In the genomic region with DNA sequence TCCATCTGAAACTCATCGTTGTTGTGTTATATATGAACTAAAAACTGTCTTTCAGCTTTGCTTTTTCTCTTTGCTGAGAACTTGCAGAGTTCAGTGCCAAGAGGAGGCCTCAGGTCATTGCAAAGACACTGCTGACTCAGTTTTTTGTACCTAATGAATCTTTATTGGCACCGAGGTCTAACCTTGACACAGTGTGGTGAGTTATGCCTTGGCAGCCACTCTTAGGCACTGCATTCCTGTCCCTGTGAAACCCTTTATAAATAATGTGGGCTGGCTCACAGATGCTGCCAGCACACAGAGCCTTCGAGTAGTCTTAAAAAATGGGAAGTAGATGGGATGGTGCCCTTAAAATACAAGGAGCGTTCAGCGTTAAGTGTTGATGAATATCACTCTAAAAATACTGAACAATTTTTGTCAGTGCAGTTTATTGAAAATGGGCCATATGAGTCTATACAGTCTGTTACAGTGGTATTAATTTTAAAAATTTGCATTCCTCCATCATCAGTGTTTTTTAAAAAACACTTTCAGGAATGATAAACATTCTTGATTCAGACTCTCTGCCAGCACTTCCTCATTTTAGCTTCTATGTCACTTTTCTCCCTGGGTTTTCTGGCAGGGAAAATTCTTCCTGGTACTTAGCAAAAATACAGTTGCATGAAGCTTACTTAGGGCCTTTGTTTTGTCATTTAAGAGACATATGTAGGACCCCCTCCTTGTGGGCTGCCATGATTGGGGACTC, we compare ENCODE assay signal across 21 cellular contexts.
DNase-seq lines count a peak whose midpoint lies in the region; ATAC-seq, FAIRE-seq and TF ChIP-seq lines count a peak whose summit lies in the region.
"Had no signal": no experiment of that assay in that cellular context is flagged by ENCODE, and none has a peak within 500 bp of the region (broad histone marks: within the 10 kb centered on the region; RNA-seq: fewer than 3 reads in every experiment).

No MANE protein-coding gene starts in this region.

- H2BK20ac ChIP-seq in H1 (ENCODE audit: low read length): no peak overlapping the region

- H4K91ac ChIP-seq in H1 (replicated peaks; ENCODE audit: insufficient read length, low read length): no peak overlapping the region

- TF ChIP-seq CTCF in H1 (IDR thresholded peaks at IDR 0.05; ENCODE audit: control extremely low read depth in 1 of 3, insufficient read depth in 1 of 3, low read depth in 1 of 3, low read length in 3 of 3) (no peak), upper lobe of right lung (IDR thresholded peaks at IDR 0.05) (no peak)

- POLR2A ChIA-PET in H1 (lab: Charles Lee; ENCODE audit: partially characterized antibody): no interaction called here

- DNase-seq in Right ventricle myocardium inferior (ENCODE audit: missing footprints): no peak
- DNase-seq in cardiac septum (ENCODE audit: low spot score): no peak
- no peak for DNase-seq in H1 (ENCODE audit: low read depth in 1 of 2, low spot score in 2 of 2)
- DNase-seq in kidney tubule cell (ENCODE audit: low spot score): peak; percentile 51
- no peak for DNase-seq in upper lobe of right lung
- DNase-seq in SW 1271 (lab: John Stamatoyannopoulos, UW): no peak
- DNase-seq: ACHN; activated CD4-positive, alpha-beta T cell treated with anti-CD3 and anti-CD28 coated beads, Interleukin-2, amount 10 ng/mL, durations not matched to agents 7 days and 5 days; Calu3; glutamatergic neuron; naive thymus-derived CD4-positive, alpha-beta T cell; NCI-H1048; SJCRH30; stimulated activated CD4-positive, alpha-beta T cell treated with anti-CD3 and anti-CD28 coated beads, Interleukin-2, amount 100 ng/mL, for 24 hours had no signal

- no peak overlapping the region for H3K4ac ChIP-seq in H1 (replicated peaks; ENCODE audit: insufficient read length, low read depth, low read length)

- no peak for TF ChIP-seq RAD21 in H1 (IDR thresholded peaks at IDR 0.05 in 1 of 2, conservative IDR thresholded peaks at IDR 0.05 in 1 of 2; ENCODE audit: low read depth in 2 of 2, low read length in 2 of 2)

- H3K36me3 ChIP-seq in H1 (ENCODE audit: control insufficient read depth in 2 of 4, insufficient read depth in 4 of 4, low read length in 3 of 4) (no peaks in the 10 kb centered on the region), upper lobe of right lung (no peaks in the 10 kb centered on the region)
- H3K36me3 ChIP-seq: SJCRH30, tibial nerve had no signal

- H3K9ac ChIP-seq in H1 (replicated peaks in 1 of 4; ENCODE audit: extremely low read depth in 1 of 4, low read depth in 3 of 4, low read length in 3 of 4): no peak overlapping the region

- no peaks in the 10 kb centered on the region for H3K79me1 ChIP-seq in H1 (ENCODE audit: low read depth, low read length)

- H2BK12ac ChIP-seq in H1 (ENCODE audit: low read depth, low read length): 0 out of 2 replicates have a peak overlapping the region, but pooled peaks have one; percentile 77

- CTCF ChIA-PET in H1 (lab: Charles Lee; ENCODE audit: partially characterized antibody): interaction anchor here (0.9 to 1.7 kb wide), 2 partner anchors 18 to 210 kb away, joined by 4 to 5 read pairs; no protein-coding TSS in a partner anchor

- H3K23ac ChIP-seq in H1 (ENCODE audit: insufficient read length): no peak overlapping the region

- TF ChIP-seq POLR2A in H1 (IDR thresholded peaks at IDR 0.05; ENCODE audit: control extremely low read depth in 1 of 2, low read depth in 2 of 2, low read length in 2 of 2): no peak

- H4K20me1 ChIP-seq in H1 (replicated peaks in 1 of 2; ENCODE audit: control insufficient read depth in 1 of 2, insufficient read depth in 2 of 2, low read length in 2 of 2): no peaks in the 10 kb centered on the region

- no peak overlapping the region for H3K56ac ChIP-seq in H1 (replicated peaks; ENCODE audit: insufficient read length, low read depth, low read length)

- no peak overlapping the region for H3K14ac ChIP-seq in H1 (ENCODE audit: insufficient read length)

- H2AK5ac ChIP-seq in H1 (ENCODE audit: low read depth, low read length): no peak overlapping the region

- ATAC-seq in Right ventricle myocardium inferior (peak; percentile 73), upper lobe of right lung (peak; percentile 75), HG03520 (IDR thresholded peaks at IDR 0.05; ENCODE audit: unreplicated experiment) (no peak), HG03378 (IDR thresholded peaks at IDR 0.05; ENCODE audit: unreplicated experiment) (no peak)
- ATAC-seq: activated naive CD4-positive, alpha-beta T cell treated with anti-CD3 and anti-CD28 coated beads, Interleukin-2, amount 50 U/mL, for 72 hours; GM23338; naive thymus-derived CD4-positive, alpha-beta T cell; sciatic nerve had no signal

- H4K5ac ChIP-seq in H1 (ENCODE audit: insufficient read length, low read depth, low read length): no peak overlapping the region

- intact Hi-C loops in Right ventricle myocardium inferior (cut with DNase I) (loop anchor here (5.0 kb wide), 2 partner anchors 144 to 209 kb away; no protein-coding TSS in a partner anchor), cardiac septum (cut with DNase I) (loop anchor here (5.0 kb wide), 1 partner anchor 209 kb away; no protein-coding TSS in a partner anchor), upper lobe of right lung (cut with DNase I) (no loop called here)

- H3K9me3 ChIP-seq in H1 (ENCODE audit: insufficient read depth in 2 of 2, low read depth in 1 of 2, low read length in 1 of 2): no peaks in the 10 kb centered on the region
- H3K9me3 ChIP-seq in upper lobe of right lung: no peaks in the 10 kb centered on the region
- H3K9me3 ChIP-seq: SJCRH30, tibial nerve had no signal

- no peak overlapping the region for H3K27ac ChIP-seq in H1 (ENCODE audit: low read depth, low read length)
- no peak overlapping the region for H3K27ac ChIP-seq in upper lobe of right lung
- H3K27ac ChIP-seq: SJCRH30, tibial nerve had no signal

- no peaks in the 10 kb centered on the region for H3K23me2 ChIP-seq in H1 (ENCODE audit: low read depth, low read length)

- H3K4me2 ChIP-seq in H1 (ENCODE audit: insufficient read depth in 1 of 2, low read depth in 2 of 2, low read length in 2 of 2): no peak overlapping the region
- H3K4me2 ChIP-seq: GM23338 had no signal

- 89% methylated on average over 5 of the region's 5 CpGs; no CpG with 5 or more reads in 1 of the 2 experiments for WGBS in H1 (ENCODE audit: extremely low coverage in 1 of 2, insufficient coverage in 1 of 2, insufficient read length in 1 of 2, insufficient replicate concordance in 2 of 2, low coverage in 1 of 2, low lambda C conversion rate in 2 of 2, missing lambda C conversion rate in 1 of 2), 2 experiments

- H3K4me3 ChIP-seq in H1 (ENCODE audit: extremely low read depth in 1 of 4, insufficient read depth in 2 of 4, low read depth in 3 of 4, low read length in 4 of 4): no peak overlapping the region
- no peak overlapping the region for H3K4me3 ChIP-seq in upper lobe of right lung
- H3K4me3 ChIP-seq: GM23338, SJCRH30, tibial nerve had no signal

- no peak overlapping the region for H2BK120ac ChIP-seq in H1 (replicated peaks; ENCODE audit: low read depth, low read length)

- no peak for FAIRE-seq in H1 (lab: Jason Lieb, UNC)
- FAIRE-seq: HTR-8/SVneo had no signal

- H2AFZ ChIP-seq in H1 (ENCODE audit: low read length): no peak overlapping the region
- H2AFZ ChIP-seq: GM23338 had no signal

- no peak for TF ChIP-seq EP300 in H1 (IDR thresholded peaks at IDR 0.05; ENCODE audit: borderline replicate concordance in 1 of 2, low read depth in 2 of 2, low read length in 2 of 2)

- no peak overlapping the region for H2BK5ac ChIP-seq in H1 (ENCODE audit: low read depth, low read length)

- no peaks in the 10 kb centered on the region for H3K27me3 ChIP-seq in H1 (replicated peaks in 1 of 4; ENCODE audit: control insufficient read depth in 3 of 4, extremely low read depth in 1 of 4, insufficient read depth in 3 of 4, low read length in 3 of 4)
- no peaks in the 10 kb centered on the region for H3K27me3 ChIP-seq in upper lobe of right lung
- H3K27me3 ChIP-seq: SJCRH30, tibial nerve had no signal

- no peaks in the 10 kb centered on the region for H3K79me2 ChIP-seq in H1 (ENCODE audit: control insufficient read depth in 1 of 2, insufficient read depth in 2 of 2, low read length in 2 of 2)

- no peak overlapping the region for H3K18ac ChIP-seq in H1 (ENCODE audit: extremely low read depth, low read length)

- no peak overlapping the region for H2BK15ac ChIP-seq in H1 (ENCODE audit: low read length)

- peaks cover 0 to 2% (median 0%) of the 10 kb centered on the region in 4 experiments; a peak in 2 of 7 replicates for H3K4me1 ChIP-seq in H1 (replicated peaks in 1 of 4; ENCODE audit: control insufficient read depth in 3 of 4, insufficient read depth in 4 of 4, low read length in 3 of 4)
- H3K4me1 ChIP-seq in upper lobe of right lung: no peaks in the 10 kb centered on the region
- H3K4me1 ChIP-seq: SJCRH30 had no signal

- no peak overlapping the region for H4K8ac ChIP-seq in H1 (ENCODE audit: extremely low read depth, insufficient read depth, low read length)

TF ChIP-seq in H1, 55 proteins besides CTCF, POLR2A, EP300 and RAD21 (continues in another document):
- TF ChIP-seq TCF12 (IDR thresholded peaks at IDR 0.05; ENCODE audit: low read depth, low read length) (no peak), SIN3A (conservative IDR thresholded peaks at IDR 0.05 in 1 of 2, IDR thresholded peaks at IDR 0.05 in 1 of 2; ENCODE audit: low read depth in 1 of 2, low read length in 2 of 2) (no peak), BACH1 (IDR thresholded peaks at IDR 0.05; ENCODE audit: low read length) (no peak), PHF8 (conservative IDR thresholded peaks at IDR 0.05; ENCODE audit: low read depth, low read length) (no peak), BCL11A (IDR thresholded peaks at IDR 0.05; ENCODE audit: low read depth in 2 of 2, low read length in 2 of 2) (no peak), ASH2L (IDR thresholded peaks at IDR 0.05; ENCODE audit: low read length) (no peak), TAF7 (optimal IDR thresholded peaks at IDR 0.05; ENCODE audit: borderline replicate concordance, low read depth, low read length) (no peak), EZH2 (IDR thresholded peaks at IDR 0.05; ENCODE audit: low read depth, low read length, severe bottlenecking) (no peak), GTF2F1 (IDR thresholded peaks at IDR 0.05; ENCODE audit: borderline replicate concordance, low read depth, low read length) (no peak), ZNF274 (IDR thresholded peaks at IDR 0.05; ENCODE audit: borderline replicate concordance, extremely low read depth, low read length) (no peak), EGR1 (IDR thresholded peaks at IDR 0.05; ENCODE audit: borderline replicate concordance, low read depth, low read length) (no peak), NRF1 (IDR thresholded peaks at IDR 0.05; ENCODE audit: low read depth, low read length) (no peak), SP2 (IDR thresholded peaks at IDR 0.05; ENCODE audit: low read length) (no peak)

Comparison
In these comparisons a context has a peak if more than half of its experiments do, and no peak if none do; other contexts are left out.
1. ATAC-seq: peak in Right ventricle myocardium inferior (single experiment) and upper lobe of right lung (single experiment); none in HG03520 (single experiment) and HG03378 (single experiment).